8 cellular contexts compared by ENCODE assay signal in genomic region chr2:217653240-217653639, GRCh38.
A peak's percentile ranks its signal among the peaks of the same experiment; 100 is the strongest.
DNase-seq lines count a peak whose midpoint lies in the region; ATAC-seq and TF ChIP-seq lines count a peak whose summit lies in the region.

No MANE protein-coding gene starts in this region.

- H3K27me3 Mint-ChIP-seq in GM23338 (ENCODE audit: insufficient read depth, low read depth, poor library complexity): no peaks in the 10 kb centered on the region

- no peak overlapping the region for H3K4me2 ChIP-seq in GM23338

- peaks cover 8% of the 10 kb centered on the region; the same call in 1 of the 2 replicates for H3K4me1 ChIP-seq in GM23338 (ENCODE audit: insufficient read depth)

- no peak overlapping the region for H3K4me3 ChIP-seq in GM23338

- ATAC-seq in GM23338: no peak
- peak; percentile 29 for ATAC-seq in stimulated activated effector memory CD8-positive, alpha-beta T cell treated with anti-CD3 and anti-CD28 coated beads, Interleukin-12 subunit alpha, Interleukin-12 subunit beta, amount 100 ng/mL, for 72 hours

- DNase-seq in GM23338 (ENCODE audit: low spot score): no peak
- DNase-seq in anterior cingulate cortex (lab: John Stamatoyannopoulos, UW): peak in 44 of 58 donors; percentile 4 to 86 (median 41)
- DNase-seq in hippocampal formation (lab: John Stamatoyannopoulos, UW): peak; percentile 38 to 51
- no peak for DNase-seq in stimulated activated effector memory CD8-positive, alpha-beta T cell treated with anti-CD3 and anti-CD28 coated beads, Interleukin-12 subunit alpha, Interleukin-12 subunit beta, amount 100 ng/mL, for 72 hours (ENCODE audit: low spot score in 2 of 2)
- DNase-seq in NCI-H446 (lab: John Stamatoyannopoulos, UW): no peak
- DNase-seq in middle frontal gyrus (ENCODE audit: extremely low spot score, low spot score): no peak
- DNase-seq in KBM-7: no peak
- DNase-seq in activated CD4-positive, alpha-beta T cell treated with anti-CD3 and anti-CD28 coated beads, Interleukin-2, amount 50 U/mL, for 48 hours: no peak

- no peak overlapping the region for H3K27ac Mint-ChIP-seq in GM23338
- no peak overlapping the region for H3K27ac Mint-ChIP-seq in stimulated activated effector memory CD8-positive, alpha-beta T cell treated with anti-CD3 and anti-CD28 coated beads, Interleukin-12 subunit alpha, Interleukin-12 subunit beta, amount 100 ng/mL, for 72 hours

- H3K4me1 Mint-ChIP-seq in GM23338: peaks cover 18% of the 10 kb centered on the region
- H3K4me1 Mint-ChIP-seq in stimulated activated effector memory CD8-positive, alpha-beta T cell treated with anti-CD3 and anti-CD28 coated beads, Interleukin-12 subunit alpha, Interleukin-12 subunit beta, amount 100 ng/mL, for 72 hours: no peaks in the 10 kb centered on the region

- no peaks in the 10 kb centered on the region for H4K20me1 ChIP-seq in GM23338 (replicated peaks; ENCODE audit: insufficient read depth)

- H3K36me3 ChIP-seq in GM23338 (ENCODE audit: insufficient read depth): no peaks in the 10 kb centered on the region

- no peaks in the 10 kb centered on the region for H3F3A ChIP-seq in GM23338 (replicated peaks; ENCODE audit: low read depth)

- H3K27ac ChIP-seq in GM23338 (ENCODE audit: low read depth): no peak overlapping the region

- peak overlapping the region; percentile 52; the same call in 1 of the 2 replicates for H2AFZ ChIP-seq in GM23338

- no peak for TF ChIP-seq CTCF in GM23338 (conservative IDR thresholded peaks at IDR 0.05; ENCODE audit: low read depth in 2 of 2)

- H3K9me2 ChIP-seq in GM23338 (ENCODE audit: insufficient read depth): peaks cover 4% of the 10 kb centered on the region; the same call in 1 of the 2 replicates

- H3K4me3 Mint-ChIP-seq in GM23338: no peak overlapping the region
- H3K4me3 Mint-ChIP-seq in stimulated activated effector memory CD8-positive, alpha-beta T cell treated with anti-CD3 and anti-CD28 coated beads, Interleukin-12 subunit alpha, Interleukin-12 subunit beta, amount 100 ng/mL, for 72 hours: no peak overlapping the region

- no peaks in the 10 kb centered on the region for H3K36me3 Mint-ChIP-seq in GM23338 (ENCODE audit: low read depth)
- H3K36me3 Mint-ChIP-seq in stimulated activated effector memory CD8-positive, alpha-beta T cell treated with anti-CD3 and anti-CD28 coated beads, Interleukin-12 subunit alpha, Interleukin-12 subunit beta, amount 100 ng/mL, for 72 hours: no peaks in the 10 kb centered on the region

- no peaks in the 10 kb centered on the region for H3K79me2 ChIP-seq in GM23338 (replicated peaks; ENCODE audit: insufficient read depth)

- in situ Hi-C loops in KBM-7 (cut with MboI; ENCODE audit: low pct_unique_long_range_greater_than_20kb, low sequenced_read_pairs): no loop called here

- H3K9me3 Mint-ChIP-seq in GM23338: no peaks in the 10 kb centered on the region
- H3K9me3 Mint-ChIP-seq in stimulated activated effector memory CD8-positive, alpha-beta T cell treated with anti-CD3 and anti-CD28 coated beads, Interleukin-12 subunit alpha, Interleukin-12 subunit beta, amount 100 ng/mL, for 72 hours: no peaks in the 10 kb centered on the region

- no peaks in the 10 kb centered on the region for H3K27me3 ChIP-seq in GM23338 (ENCODE audit: insufficient read depth)

TF ChIP-seq in GM23338, 12 proteins besides CTCF, POLR2A, EP300 and RAD21 (continues in another document):
- TF ChIP-seq REST (IDR thresholded peaks at IDR 0.05; ENCODE audit: unreplicated experiment) (no peak), POLR2AphosphoS5 (IDR thresholded peaks at IDR 0.05; ENCODE audit: low read depth) (no peak), ZNF331 (CRISPR knock-in tag; IDR thresholded peaks at IDR 0.05; ENCODE audit: low read depth) (no peak), ZNF462 (CRISPR knock-in tag; IDR thresholded peaks at IDR 0.05) (no peak), NANOG (IDR thresholded peaks at IDR 0.05; ENCODE audit: borderline replicate concordance) (no peak), JUNB (IDR thresholded peaks at IDR 0.05; ENCODE audit: unreplicated experiment) (no peak), ZNF114 (CRISPR knock-in tag; IDR thresholded peaks at IDR 0.05) (no peak)

Comparison
In these comparisons a context has a peak if more than half of its experiments do, and no peak if none do; other contexts are left out.
1. DNase-seq: peak in anterior cingulate cortex (44 of 58) and hippocampal formation (2 of 2); none in GM23338 (single experiment), stimulated activated effector memory CD8-positive, alpha-beta T cell treated with anti-CD3 and anti-CD28 coated beads, Interleukin-12 subunit alpha, Interleukin-12 subunit beta, amount 100 ng/mL, for 72 hours (0 of 2), NCI-H446 (0 of 2), middle frontal gyrus (single experiment), KBM-7 (single experiment) and activated CD4-positive, alpha-beta T cell treated with anti-CD3 and anti-CD28 coated beads, Interleukin-2, amount 50 U/mL, for 48 hours (0 of 2).